Comparison of ENCODE assay signal across 2 cellular contexts in genomic region chr12:68529466-68529865, GRCh38.
TF ChIP-seq lines count a peak whose summit lies in the region.

No MANE protein-coding gene starts in this region.

TF ChIP-seq in SK-N-SH, 30 proteins besides CTCF, POLR2A, EP300 and RAD21 (continued from another document):
- TF ChIP-seq REST (IDR thresholded peaks at IDR 0.05; ENCODE audit: low read depth, low read length) (no peak), EZH2phosphoT487 (IDR thresholded peaks at IDR 0.05; ENCODE audit: borderline replicate concordance, low read depth) (no peak), SMC3 (IDR thresholded peaks at IDR 0.05; ENCODE audit: low read depth, low read length) (no peak), MXI1 (IDR thresholded peaks at IDR 0.05; ENCODE audit: low read depth, low read length) (no peak), RFX5 (IDR thresholded peaks at IDR 0.05; ENCODE audit: low read length) (no peak), ELF1 (IDR thresholded peaks at IDR 0.05) (no peak), NRF1 (IDR thresholded peaks at IDR 0.05; ENCODE audit: low read depth, low read length) (no peak), YY1 (IDR thresholded peaks at IDR 0.05; ENCODE audit: low read depth) (no peak), FOSL2 (IDR thresholded peaks at IDR 0.05; ENCODE audit: borderline replicate concordance, low read depth) (no peak), FOXM1 (IDR thresholded peaks at IDR 0.05; ENCODE audit: low read depth) (no peak), MAX (IDR thresholded peaks at IDR 0.05; ENCODE audit: low read depth) (no peak)

TF ChIP-seq in SK-N-SH treated with all-trans-retinoic acid at 6 μM for 48 hours, 23 proteins besides CTCF, POLR2A, EP300 and RAD21 (continued from another document):
- no peak for TF ChIP-seq PATZ1 (CRISPR knock-in tag; IDR thresholded peaks at IDR 0.05; ENCODE audit: borderline replicate concordance)
- no peak for TF ChIP-seq CSRNP3 (CRISPR knock-in tag; IDR thresholded peaks at IDR 0.05)
- no peak for TF ChIP-seq PPARA (CRISPR knock-in tag; IDR thresholded peaks at IDR 0.05; ENCODE audit: borderline replicate concordance)
- TF ChIP-seq GLIS3 (CRISPR knock-in tag; IDR thresholded peaks at IDR 0.05) = no peak
- no peak for TF ChIP-seq POU6F1 (CRISPR knock-in tag; IDR thresholded peaks at IDR 0.05; ENCODE audit: borderline replicate concordance, low read depth)
- TF ChIP-seq CSDC2 (CRISPR knock-in tag; IDR thresholded peaks at IDR 0.05) = no peak
- no peak for TF ChIP-seq ZC3H10 (CRISPR knock-in tag; IDR thresholded peaks at IDR 0.05)
- no peak for TF ChIP-seq TCF4 (CRISPR knock-in tag; IDR thresholded peaks at IDR 0.05; ENCODE audit: borderline replicate concordance)
- TF ChIP-seq ZNF8 (CRISPR knock-in tag; IDR thresholded peaks at IDR 0.05) = no peak
- no peak for TF ChIP-seq TOX (CRISPR knock-in tag; IDR thresholded peaks at IDR 0.05; ENCODE audit: borderline replicate concordance)
- no peak for TF ChIP-seq BACH2 (CRISPR knock-in tag; IDR thresholded peaks at IDR 0.05; ENCODE audit: borderline replicate concordance)
